ENCODE assay signal across 17 cellular contexts in genomic region chr14:95058491-95058890, GRCh38.
DNase-seq lines count a peak whose midpoint lies in the region; ATAC-seq lines count a peak whose summit lies in the region.
"Had no signal": no experiment of that assay in that cellular context is flagged by ENCODE, and none has a peak within 500 bp of the region (broad histone marks: within the 10 kb centered on the region; RNA-seq: fewer than 3 reads in every experiment).

No MANE protein-coding gene starts in this region.

- H3K27ac Mint-ChIP-seq in activated naive CD4-positive, alpha-beta T cell treated with anti-CD3 and anti-CD28 coated beads, Interleukin-2, amount 50 U/mL, for 72 hours: peak overlapping the region; percentile 77 to 82
- peak overlapping the region; percentile 43 for H3K27ac Mint-ChIP-seq in activated CD4-positive, alpha-beta memory T cell treated with anti-CD3 and anti-CD28 coated beads for 36 hours
- no peak overlapping the region for H3K27ac Mint-ChIP-seq in activated CD4-positive, alpha-beta T cell treated with anti-CD3 and anti-CD28 coated beads, Interleukin-2, amount 10 ng/mL, durations not matched to agents 24 days and 14 days
- H3K27ac Mint-ChIP-seq: CD14-positive monocyte had no signal

- peak overlapping the region; percentile 80 for H3K27ac ChIP-seq in KOPT-K1 (ENCODE audit: low read depth, low read length, poor library complexity, severe bottlenecking)

- H3K4me1 Mint-ChIP-seq in activated CD4-positive, alpha-beta memory T cell treated with anti-CD3 and anti-CD28 coated beads for 36 hours (ENCODE audit: low read depth): peaks cover 5% of the 10 kb centered on the region
- H3K4me1 Mint-ChIP-seq in activated CD4-positive, alpha-beta T cell treated with anti-CD3 and anti-CD28 coated beads, Interleukin-2, amount 10 ng/mL, durations not matched to agents 24 days and 14 days: peaks cover 4% of the 10 kb centered on the region
- H3K4me1 Mint-ChIP-seq: CD14-positive monocyte had no signal

- no peak for DNase-seq in activated naive CD4-positive, alpha-beta T cell treated with anti-CD3 and anti-CD28 coated beads, Interleukin-2, amount 50 U/mL, for 72 hours (ENCODE audit: low spot score in 2 of 2)
- no peak for DNase-seq in activated naive CD4-positive, alpha-beta T cell treated with anti-CD3 and anti-CD28 coated beads, Interleukin-2, amount 50 U/mL, for 16 hours
- DNase-seq in activated CD4-positive, alpha-beta memory T cell treated with anti-CD3 and anti-CD28 coated beads for 36 hours: no peak
- DNase-seq in posterior vena cava (ENCODE audit: low spot score): peak; percentile 61
- DNase-seq in stimulated activated CD4-positive, alpha-beta T cell treated with anti-CD3 and anti-CD28 coated beads, Interleukin-4, amount 100 ng/mL, for 4 hours: no peak
- no peak for DNase-seq in NCI-H748 treated with DMSO at 0.1 percent for 48 hours (lab: John Stamatoyannopoulos, UW)
- no peak for DNase-seq in activated CD4-positive, alpha-beta T cell treated with anti-CD3 and anti-CD28 coated beads, Interleukin-2, amount 10 ng/mL, durations not matched to agents 24 days and 14 days
- DNase-seq: AML-193, COR-L47, DMS153, EL, Karpas-422, MG63, NCI-H1092, NCI-H774 had no signal

- no peaks in the 10 kb centered on the region for H3K36me3 ChIP-seq in KOPT-K1 (ENCODE audit: insufficient read depth, low read length)
- H3K36me3 ChIP-seq: MG63 had no signal

- intact Hi-C loops in activated CD4-positive, alpha-beta memory T cell treated with anti-CD3 and anti-CD28 coated beads for 36 hours (cut with micrococcal nuclease): no loop called here
- intact Hi-C loops in posterior vena cava (cut with DNase I): no loop called here
- intact Hi-C loops in activated CD4-positive, alpha-beta T cell treated with anti-CD3 and anti-CD28 coated beads, Interleukin-2, amount 10 ng/mL, durations not matched to agents 24 days and 14 days (cut with micrococcal nuclease): no loop called here

- no peak overlapping the region for H3K4me3 Mint-ChIP-seq in activated CD4-positive, alpha-beta memory T cell treated with anti-CD3 and anti-CD28 coated beads for 36 hours
- no peak overlapping the region for H3K4me3 Mint-ChIP-seq in activated CD4-positive, alpha-beta T cell treated with anti-CD3 and anti-CD28 coated beads, Interleukin-2, amount 10 ng/mL, durations not matched to agents 24 days and 14 days
- H3K4me3 Mint-ChIP-seq: CD14-positive monocyte had no signal

- H3K36me3 Mint-ChIP-seq in activated naive CD4-positive, alpha-beta T cell treated with anti-CD3 and anti-CD28 coated beads, Interleukin-2, amount 50 U/mL, for 72 hours: no peaks in the 10 kb centered on the region
- H3K36me3 Mint-ChIP-seq in activated CD4-positive, alpha-beta memory T cell treated with anti-CD3 and anti-CD28 coated beads for 36 hours: no peaks in the 10 kb centered on the region
- no peaks in the 10 kb centered on the region for H3K36me3 Mint-ChIP-seq in activated CD4-positive, alpha-beta T cell treated with anti-CD3 and anti-CD28 coated beads, Interleukin-2, amount 10 ng/mL, durations not matched to agents 24 days and 14 days (ENCODE audit: low read depth)
- H3K36me3 Mint-ChIP-seq: CD14-positive monocyte had no signal

- POLR2A ChIA-PET in activated CD4-positive, alpha-beta memory T cell treated with anti-CD3 and anti-CD28 coated beads for 36 hours (lab: Charles Lee): no interaction called here

- peak in 1 of 2 donors; percentile 16 for ATAC-seq in activated naive CD4-positive, alpha-beta T cell treated with anti-CD3 and anti-CD28 coated beads, Interleukin-2, amount 50 U/mL, for 72 hours

- CTCF ChIA-PET in activated CD4-positive, alpha-beta memory T cell treated with anti-CD3 and anti-CD28 coated beads for 36 hours (lab: Charles Lee): no interaction called here

- no peaks in the 10 kb centered on the region for H3K9me3 ChIP-seq in KOPT-K1 (ENCODE audit: insufficient read depth, low read length, poor library complexity, severe bottlenecking)
- H3K9me3 ChIP-seq: MG63 had no signal

- H3K27me3 Mint-ChIP-seq in activated CD4-positive, alpha-beta memory T cell treated with anti-CD3 and anti-CD28 coated beads for 36 hours: no peaks in the 10 kb centered on the region
- H3K27me3 Mint-ChIP-seq in activated CD4-positive, alpha-beta T cell treated with anti-CD3 and anti-CD28 coated beads, Interleukin-2, amount 10 ng/mL, durations not matched to agents 24 days and 14 days: no peaks in the 10 kb centered on the region

- H3K9me3 Mint-ChIP-seq in activated naive CD4-positive, alpha-beta T cell treated with anti-CD3 and anti-CD28 coated beads, Interleukin-2, amount 50 U/mL, for 72 hours: no peaks in the 10 kb centered on the region
- no peaks in the 10 kb centered on the region for H3K9me3 Mint-ChIP-seq in activated CD4-positive, alpha-beta memory T cell treated with anti-CD3 and anti-CD28 coated beads for 36 hours
- no peaks in the 10 kb centered on the region for H3K9me3 Mint-ChIP-seq in activated CD4-positive, alpha-beta T cell treated with anti-CD3 and anti-CD28 coated beads, Interleukin-2, amount 10 ng/mL, durations not matched to agents 24 days and 14 days
- H3K9me3 Mint-ChIP-seq: CD14-positive monocyte had no signal
